In genomic region chr19:55484571-55485438, GRCh38 we compare ENCODE assay signal across 9 cellular contexts. TPM values are rescaled to one million over a fixed set of nuclear protein-coding genes. Genes with fewer than 3 reads are reported as not detected.
DNase-seq lines count a peak whose midpoint lies in the region; ATAC-seq, FAIRE-seq and TF ChIP-seq lines count a peak whose summit lies in the region.
"Had no signal": no experiment of that assay in that cellular context is flagged by ENCODE, and none has a peak within 500 bp of the region (broad histone marks: within the 10 kb centered on the region; RNA-seq: fewer than 3 reads in every experiment).

NAT14 (plus strand) TSS chr19:55485188; CDS start chr19:55485709, 521 bp downstream.

- no peak for TF ChIP-seq RAD21 in liver (IDR thresholded peaks at IDR 0.05)

- WGBS in liver, result 6% methylated on average over 80 of the region's 80 CpGs

- H3K9me3 ChIP-seq in liver (ENCODE audit: control insufficient read depth in 4 of 4, low read length in 3 of 4), result no peaks in the 10 kb centered on the region

- peak within 1 kb of the TSS; percentile 77 to 93 for H3K27ac ChIP-seq in coronary artery
- H3K27ac ChIP-seq in liver (ENCODE audit: low read depth in 1 of 2, low read length in 2 of 2), result peak within 1 kb of the TSS; percentile 31 to 41

- H3K9ac ChIP-seq in liver (ENCODE audit: low read depth in 1 of 2, low read length in 2 of 2), result peak within 1 kb of the TSS in 1 of 2 donors; percentile 38

- no peaks in the 10 kb centered on the region for H3K27me3 ChIP-seq in liver (ENCODE audit: control insufficient read depth in 4 of 4, insufficient read depth in 4 of 4, low read length in 3 of 4)

- TF ChIP-seq CTCF in coronary artery (IDR thresholded peaks at IDR 0.05) (no peak), liver (IDR thresholded peaks at IDR 0.05; ENCODE audit: low read depth, low read length, missing input control) (no peak)

- peaks cover 0 to 11% (median 5%) of the 10 kb centered on the region in 4 donors for H3K36me3 ChIP-seq in liver (ENCODE audit: control insufficient read depth in 4 of 4, insufficient read depth in 3 of 4, low read depth in 1 of 4, low read length in 3 of 4)

- peak; percentile 17 for TF ChIP-seq POLR2A in H54 (IDR thresholded peaks at IDR 0.05; ENCODE audit: low read depth, low read length)

- peaks cover 3 to 14% (median 7%) of the 10 kb centered on the region in 4 donors for H3K4me1 ChIP-seq in liver (ENCODE audit: control insufficient read depth in 4 of 4, insufficient read depth in 4 of 4, low read length in 3 of 4)

- H3K4me3 ChIP-seq in coronary artery (peak within 1 kb of the TSS; percentile 74), liver (ENCODE audit: low read depth in 1 of 3, low read length in 3 of 3) (peak within 1 kb of the TSS in 1 of 3 donors; percentile 52)

- no peak for ATAC-seq in GM18858 (IDR thresholded peaks at IDR 0.05; ENCODE audit: unreplicated experiment)

- FAIRE-seq in H54 (lab: Jason Lieb, UNC), result no peak
- FAIRE-seq: colon had no signal

- DNase-seq in COR-L47 (lab: John Stamatoyannopoulos, UW) (peak; percentile 73), H54 (ENCODE audit: insufficient read length, low spot score) (peak; percentile 95), NCI-H2196 (lab: John Stamatoyannopoulos, UW; ENCODE audit: unreplicated experiment) (peak; percentile 68), coronary artery (ENCODE audit: low spot score) (no peak)
- DNase-seq in activated CD4-positive, alpha-beta T cell treated with anti-CD3 and anti-CD28 coated beads for 48 hours, result peak; percentile 63
- DNase-seq in stimulated activated CD4-positive, alpha-beta T cell treated with anti-CD3 and anti-CD28 coated beads, TNF-alpha, amount 100 ng/mL, for 4 hours (ENCODE audit: low read depth in 3 of 3), result peak; percentile 22 to 59 (median 45)

TF ChIP-seq in liver, 16 proteins besides CTCF, POLR2A, EP300 and RAD21:
- TF ChIP-seq TAF1 (conservative IDR thresholded peaks at IDR 0.05) (no peak), GABPA (IDR thresholded peaks at IDR 0.05 in 1 of 2, conservative IDR thresholded peaks at IDR 0.05 in 1 of 2) (peak; percentile 35 to 64)

RNA-seq across cellular contexts. Expression of gene NAT14, which starts in this region (rescaled TPM):
- 1 to 10 TPM; 1.4 to 3.7 TPM for total RNA-seq in liver
- 1 to 10 TPM; 2.6 to 3.5 TPM for polyA plus RNA-seq in liver
